In the genomic region with DNA sequence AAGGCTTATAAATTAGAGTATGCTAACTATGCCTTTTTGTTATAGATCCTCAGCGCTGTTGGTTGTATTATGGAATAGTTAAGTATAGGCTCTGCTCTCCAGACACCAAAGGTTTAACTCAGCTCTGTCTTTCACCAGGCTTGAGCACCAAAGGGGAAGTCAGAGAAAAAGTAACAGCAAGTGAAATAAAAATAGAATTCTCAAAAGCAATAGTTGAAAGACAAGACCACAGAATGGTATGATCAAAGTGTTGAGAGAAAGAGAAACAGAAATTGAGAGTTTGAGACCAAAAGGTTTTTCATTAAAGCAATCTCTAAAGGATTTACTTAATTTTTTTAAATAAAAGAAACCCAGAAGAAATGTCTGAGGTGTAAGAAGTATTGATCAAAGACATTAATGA, we compare ENCODE assay signal across 1 cellular context.
TF ChIP-seq lines count a peak whose summit lies in the region.

No MANE protein-coding gene starts in this region.

TF ChIP-seq in GM23338, 12 proteins besides CTCF, POLR2A, EP300 and RAD21 (continued from another document):
- TF ChIP-seq ZNF462 (CRISPR knock-in tag; IDR thresholded peaks at IDR 0.05), result no peak
- TF ChIP-seq CREB1 (CRISPR knock-in tag; IDR thresholded peaks at IDR 0.05; ENCODE audit: low read depth), result no peak
- TF ChIP-seq EZH2phosphoT487 (IDR thresholded peaks at IDR 0.05; ENCODE audit: unreplicated experiment), result no peak
